Comparison of ENCODE assay signal across 7 cellular contexts in the genomic region with DNA sequence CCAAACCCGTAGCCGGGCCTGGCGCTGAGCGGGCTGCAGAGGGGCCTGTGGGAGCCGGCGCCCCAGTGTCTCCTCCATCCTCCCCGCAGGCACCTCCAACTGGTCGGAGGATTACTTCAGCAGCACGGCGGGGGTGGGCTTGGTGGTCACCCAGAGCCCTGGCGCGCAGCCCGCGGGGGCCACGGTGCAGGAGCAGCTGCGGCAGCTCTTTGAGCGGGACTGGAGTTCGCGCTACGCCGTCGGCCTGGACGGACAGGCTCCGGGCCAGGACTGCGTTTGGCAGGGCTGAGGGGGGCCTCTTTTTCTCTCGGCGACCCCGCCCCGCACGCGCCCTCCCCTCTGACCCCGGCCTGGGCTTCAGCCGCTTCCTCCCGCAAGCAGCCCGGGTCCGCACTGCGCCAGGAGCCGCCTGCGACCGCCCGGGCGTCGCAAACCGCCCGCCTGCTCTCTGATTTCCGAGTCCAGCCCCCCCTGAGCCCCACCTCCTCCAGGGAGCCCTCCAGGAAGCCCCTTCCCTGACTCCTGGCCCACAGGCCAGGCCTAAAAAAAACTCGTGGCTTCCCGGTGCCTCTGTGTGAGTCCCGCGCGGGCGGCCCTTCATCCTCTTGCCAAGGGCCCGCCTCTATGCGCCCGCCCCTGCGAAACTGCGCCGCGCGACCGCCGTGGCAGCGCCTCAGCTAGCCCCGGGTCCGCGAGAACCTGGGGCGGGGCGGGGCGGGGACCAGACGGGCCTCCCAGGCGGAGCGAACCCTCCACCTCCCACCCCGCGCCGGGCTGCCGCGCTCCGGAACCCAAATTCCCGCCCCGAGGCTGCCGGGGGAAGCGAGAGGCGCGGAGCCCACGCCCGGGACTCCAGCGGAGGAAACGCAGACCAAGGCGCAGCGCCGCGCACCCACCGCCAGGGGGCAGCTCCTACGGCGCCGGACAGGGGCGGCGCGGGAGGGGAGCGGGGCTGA. TPM values are rescaled to one million over a fixed set of nuclear protein-coding genes. Genes with fewer than 3 reads are reported as not detected.
DNase-seq lines count a peak whose midpoint lies in the region; FAIRE-seq and TF ChIP-seq lines count a peak whose summit lies in the region.

No MANE protein-coding gene starts in this region.

- H3K27ac ChIP-seq in RWPE1 (peak overlapping the region; percentile 63), neural progenitor cell (no peak overlapping the region), stomach (peak overlapping the region in 3 of 5 donors; percentile 50 to 83 (median 67))

- no peaks in the 10 kb centered on the region for H3K9me3 ChIP-seq in neural progenitor cell (ENCODE audit: low read depth)
- H3K9me3 ChIP-seq in stomach, result no peaks in the 10 kb centered on the region

- H3K9me3 Mint-ChIP-seq in IgD-negative memory B cell (no peaks in the 10 kb centered on the region), neural progenitor cell (peaks cover 8% of the 10 kb centered on the region)

- WGBS in stomach, 5 donors, result 5 to 12% (median 8%) methylated on average over 42 to 100 of the region's 100 CpGs

- POLR2A ChIA-PET in RWPE1 (lab: Yijun Ruan, JAX; ENCODE audit: low non-redundant PET), result interaction anchor here (0.6 kb wide), 1 partner anchor 37 kb away, joined by 3 read pairs; no protein-coding TSS in a partner anchor

- H3K4me1 Mint-ChIP-seq in IgD-negative memory B cell (peaks cover 0 to 7% (median 7%) of the 10 kb centered on the region in 3 donors), neural progenitor cell (peaks cover 4% of the 10 kb centered on the region)

- H3K79me2 ChIP-seq in neural progenitor cell (ENCODE audit: low read depth), result no peaks in the 10 kb centered on the region

- H4K20me1 ChIP-seq in neural progenitor cell (ENCODE audit: low read depth), result peaks cover 10% of the 10 kb centered on the region

- peak overlapping the region; percentile 99 for H2AFZ ChIP-seq in neural progenitor cell (replicated peaks)

- H3K4me2 ChIP-seq in neural progenitor cell, result peak overlapping the region; percentile 80

- no peak overlapping the region for H3K9ac ChIP-seq in neural progenitor cell

- no peak for TF ChIP-seq POLR2A in GM12892 (IDR thresholded peaks at IDR 0.05; ENCODE audit: low read depth, low read length)
- no peak for TF ChIP-seq POLR2A in stomach (IDR thresholded peaks at IDR 0.05)

- H3K27me3 ChIP-seq in neural progenitor cell (peaks cover 86% of the 10 kb centered on the region), stomach (peaks cover 0 to 38% (median 12%) of the 10 kb centered on the region in 3 donors)

- no peak for TF ChIP-seq EP300 in stomach (IDR thresholded peaks at IDR 0.05)

- H3F3A ChIP-seq in neural progenitor cell (ENCODE audit: low read depth), result peaks cover 15% of the 10 kb centered on the region

- H3K36me3 Mint-ChIP-seq in IgD-negative memory B cell, result no peaks in the 10 kb centered on the region
- H3K36me3 Mint-ChIP-seq in neural progenitor cell, result no peaks in the 10 kb centered on the region

- H3K4me3 ChIP-seq in foreskin fibroblast (ENCODE audit: low read depth in 1 of 2, low read length in 2 of 2), result peak overlapping the region; percentile 48
- H3K4me3 ChIP-seq in neural progenitor cell, result peak overlapping the region; percentile 54
- H3K4me3 ChIP-seq in stomach, result peak overlapping the region; percentile 55 to 70 (median 62)

- H3K27me3 Mint-ChIP-seq in IgD-negative memory B cell, result peaks cover 1% of the 10 kb centered on the region
- H3K27me3 Mint-ChIP-seq in neural progenitor cell (ENCODE audit: insufficient read depth, low read depth), result peaks cover 33% of the 10 kb centered on the region

- intact Hi-C loops in stomach (cut with DNase I; ENCODE audit: low total_unique reads), result no loop called here

- H3K4me1 ChIP-seq in neural progenitor cell (peaks cover 13% of the 10 kb centered on the region), stomach (peaks cover 11 to 27% (median 26%) of the 10 kb centered on the region in 4 donors)

- peak; percentile 84 for FAIRE-seq in GM12892 (lab: Jason Lieb, UNC)

- DNase-seq in GM12892 (ENCODE audit: insufficient read length) (peak; percentile 92), RWPE1 (ENCODE audit: low spot score) (peak; percentile 87), foreskin fibroblast (peak; percentile 77 to 95), neural progenitor cell (ENCODE audit: low spot score) (peak; percentile 93), stomach (peak; percentile 88)
- peak; percentile 79 for DNase-seq in activated T-helper 9 cell treated with anti-CD3 and anti-CD28 coated beads, Interleukin-2, amount 50 U/mL, for 16 hours (ENCODE audit: low read depth)

- H3K27ac Mint-ChIP-seq in IgD-negative memory B cell, result no peak overlapping the region
- no peak overlapping the region for H3K27ac Mint-ChIP-seq in neural progenitor cell

- CTCF ChIA-PET in RWPE1 (lab: Yijun Ruan, JAX), result no interaction called here

- H3K36me3 ChIP-seq in neural progenitor cell, result no peaks in the 10 kb centered on the region
- no peaks in the 10 kb centered on the region for H3K36me3 ChIP-seq in stomach

- H3K4me3 Mint-ChIP-seq in IgD-negative memory B cell, result peak overlapping the region in 3 of 4 donors; percentile 63 to 76 (median 75)
- no peak overlapping the region for H3K4me3 Mint-ChIP-seq in neural progenitor cell

- TF ChIP-seq CTCF in RWPE1 (conservative IDR thresholded peaks at IDR 0.05; ENCODE audit: low read depth) (peak; percentile 65), foreskin fibroblast (IDR thresholded peaks at IDR 0.05; ENCODE audit: low read depth, low read length) (peak; percentile 63), neural progenitor cell (IDR thresholded peaks at IDR 0.05) (peak; percentile 69), stomach (IDR thresholded peaks at IDR 0.05) (peak in 5 of 7 experiments; percentile 53 to 91 (median 86))

RNA-seq across cellular contexts. Expression of gene PLD4, which starts 8.3 kb away (rescaled TPM):
- 0.30 TPM for polyA plus RNA-seq in GM12892 (2012; ENCODE audit: missing spikeins)
- polyA plus RNA-seq in IgD-negative memory B cell, result 103 TPM
- total RNA-seq in neural progenitor cell (ENCODE audit: low replicate concordance), result not detected in 2 replicates
- 1 to 10 TPM in 1 of 5 donors, under 1 TPM in 1, not detected in 3; 0.14 to 2.6 TPM for total RNA-seq in stomach
- 1 to 10 TPM in 1 of 3 donors, under 1 TPM in 1, not detected in 1; 0.70 to 1.7 TPM for polyA plus RNA-seq in stomach

RNA-seq across cellular contexts. Expression of gene AHNAK2, which starts 45.2 kb away (rescaled TPM):
- polyA plus RNA-seq in GM12892 (2012; ENCODE audit: missing spikeins), result not detected
- polyA plus RNA-seq in IgD-negative memory B cell (0.68 TPM), stomach (10 to 100 TPM in 1 of 3 donors, 1 to 10 TPM in 2; 1.5 to 46.3 (median 2.1) TPM)
- total RNA-seq in neural progenitor cell (ENCODE audit: low replicate concordance) (0.77 and 1.3 TPM in 2 replicates), stomach (100 to 1,000 TPM in 1 of 5 donors, 10 to 100 TPM in 4; 11.0 to 117 (median 15.1) TPM)

RNA-seq across cellular contexts. Expression of gene CLBA1, which starts 52.6 kb away (rescaled TPM):
- 2.1 TPM for polyA plus RNA-seq in GM12892 (2012; ENCODE audit: missing spikeins)
- 1.3 TPM for polyA plus RNA-seq in IgD-negative memory B cell
- 8.5 and 10.8 TPM in 2 replicates for total RNA-seq in neural progenitor cell (ENCODE audit: low replicate concordance)
- total RNA-seq in stomach, result 1 to 10 TPM in 4 of 5 donors, not detected in 1; 3.5 to 8.7 (median 6.7) TPM
- 10 to 100 TPM in 1 of 3 donors, 1 to 10 TPM in 2; 3.7 to 13.9 (median 4.2) TPM for polyA plus RNA-seq in stomach
